In genomic region chr1:100530901-100531487, GRCh38 we compare ENCODE assay signal across 9 cellular contexts. TPM values are rescaled to one million over a fixed set of nuclear protein-coding genes. Genes with fewer than 3 reads are reported as not detected.
DNase-seq lines count a peak whose midpoint lies in the region; ATAC-seq and TF ChIP-seq lines count a peak whose summit lies in the region.
"Had no signal": no experiment of that assay in that cellular context is flagged by ENCODE, and none has a peak within 500 bp of the region (broad histone marks: within the 10 kb centered on the region; RNA-seq: fewer than 3 reads in every experiment).

No MANE protein-coding gene starts in this region.

- DNase-seq in EL = peak; percentile 10
- DNase-seq in astrocyte of the hippocampus (ENCODE audit: low read depth, low spot score) = peak; percentile 27
- DNase-seq in DMS79 treated with DMSO at 0.1 percent for 48 hours (lab: John Stamatoyannopoulos, UW) = no peak
- DNase-seq in progenitor cell of endocrine pancreas (ENCODE audit: low spot score, unreplicated experiment) = no peak
- DNase-seq in NCI-H1048 (lab: John Stamatoyannopoulos, UW) = no peak

- peaks cover 19% of the 10 kb centered on the region for H3K27me3 Mint-ChIP-seq in progenitor cell of endocrine pancreas

- H3K4me1 Mint-ChIP-seq in progenitor cell of endocrine pancreas (ENCODE audit: low read depth) = no peaks in the 10 kb centered on the region

- no peaks in the 10 kb centered on the region for H3K9me3 Mint-ChIP-seq in progenitor cell of endocrine pancreas (ENCODE audit: low read depth)

- peak; percentile 92 for ATAC-seq in GM19467 (IDR thresholded peaks at IDR 0.05; ENCODE audit: unreplicated experiment)
- peak; percentile 89 for ATAC-seq in HG03521 (IDR thresholded peaks at IDR 0.05; ENCODE audit: unreplicated experiment)

- no peaks in the 10 kb centered on the region for H3K36me3 Mint-ChIP-seq in progenitor cell of endocrine pancreas (ENCODE audit: insufficient read depth)

- H3K4me3 Mint-ChIP-seq in progenitor cell of endocrine pancreas (ENCODE audit: low read depth) = no peak overlapping the region

- peak overlapping the region; percentile 11 for H3K27ac ChIP-seq in rectal smooth muscle tissue (ENCODE audit: low read depth, low read length)

- no peaks in the 10 kb centered on the region for H3K4me1 ChIP-seq in rectal smooth muscle tissue (ENCODE audit: control insufficient read depth, insufficient read depth, low read length)

- no peak overlapping the region for H3K27ac Mint-ChIP-seq in progenitor cell of endocrine pancreas

- H3K4me3 ChIP-seq in rectal smooth muscle tissue (ENCODE audit: low read length) = no peak overlapping the region

- no peak for TF ChIP-seq CTCF in progenitor cell of endocrine pancreas (IDR thresholded peaks at IDR 0.05; ENCODE audit: unreplicated experiment)

- no peak overlapping the region for H3K9ac ChIP-seq in rectal smooth muscle tissue (ENCODE audit: low read length)

- no peaks in the 10 kb centered on the region for H3K36me3 ChIP-seq in rectal smooth muscle tissue (ENCODE audit: control insufficient read depth, insufficient read depth, low read length)

- no peaks in the 10 kb centered on the region for H3K27me3 ChIP-seq in rectal smooth muscle tissue (ENCODE audit: control insufficient read depth, insufficient read depth, low read length)

RNA-seq across cellular contexts. Expression of gene GPR88, which starts 6.9 kb away (rescaled TPM):
- not detected in 2 replicates for total RNA-seq in progenitor cell of endocrine pancreas
- total RNA-seq: NCI-H460 had no signal

Comparison
In these comparisons a context has a peak if more than half of its experiments do, and no peak if none do; other contexts are left out.
1. DNase-seq: peak in EL (single experiment) and astrocyte of the hippocampus (single experiment); none in DMS79 treated with DMSO at 0.1 percent for 48 hours (single experiment), progenitor cell of endocrine pancreas (single experiment) and NCI-H1048 (single experiment).